ENCODE assay signal across 17 cellular contexts in the genomic region with DNA sequence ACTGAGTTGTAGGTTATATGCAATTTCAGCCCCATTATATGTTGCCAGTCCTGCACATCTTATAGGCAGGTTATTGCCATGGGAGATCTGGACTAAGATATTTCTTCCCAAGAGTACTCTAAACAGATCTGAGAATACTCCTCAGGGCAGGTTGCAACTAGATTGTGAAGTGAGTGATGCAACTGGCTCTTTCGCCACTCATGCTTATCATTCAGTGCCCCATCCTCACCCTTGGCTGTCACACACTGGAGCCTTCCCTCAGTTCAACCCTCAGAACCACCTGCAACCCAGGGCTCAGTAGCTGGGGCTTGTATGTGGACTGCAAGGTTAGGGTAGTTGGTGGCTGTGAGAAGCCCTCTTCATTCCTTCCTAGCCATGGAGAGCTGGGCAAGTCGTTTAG. TPM values are rescaled to one million over a fixed set of nuclear protein-coding genes. Genes with fewer than 3 reads are reported as not detected.
DNase-seq lines count a peak whose midpoint lies in the region; ATAC-seq and TF ChIP-seq lines count a peak whose summit lies in the region.
"Had no signal": no experiment of that assay in that cellular context is flagged by ENCODE, and none has a peak within 500 bp of the region (broad histone marks: within the 10 kb centered on the region; RNA-seq: fewer than 3 reads in every experiment).

No MANE protein-coding gene starts in this region.

- H3K9me3 Mint-ChIP-seq in nephron = no peaks in the 10 kb centered on the region

- H3K4me1 Mint-ChIP-seq in nephron = peaks cover 35% of the 10 kb centered on the region
- H3K4me1 Mint-ChIP-seq: CD4-positive, CD25-positive, alpha-beta regulatory T cell had no signal

- H3K27ac Mint-ChIP-seq in nephron = peak overlapping the region in 2 of 3 experiments; percentile 62 to 73
- H3K27ac Mint-ChIP-seq: CD4-positive, CD25-positive, alpha-beta regulatory T cell had no signal

- no peaks in the 10 kb centered on the region for H3K27me3 Mint-ChIP-seq in nephron (ENCODE audit: low read depth)

- peaks cover 8% of the 10 kb centered on the region for H3K27me3 ChIP-seq in mammary epithelial cell (ENCODE audit: insufficient read depth, low read length)
- H3K27me3 ChIP-seq: MG63 had no signal

- H4K20me1 ChIP-seq in mammary epithelial cell (ENCODE audit: insufficient read depth, low read length) = no peaks in the 10 kb centered on the region

- no peaks in the 10 kb centered on the region for H3K9me3 ChIP-seq in mammary epithelial cell (replicated peaks; ENCODE audit: insufficient read depth, low read length)
- H3K9me3 ChIP-seq: MG63 had no signal

- H3K4me2 ChIP-seq in mammary epithelial cell (ENCODE audit: insufficient read depth, low read depth, low read length) = no peak overlapping the region
- H3K4me2 ChIP-seq: KMS-11 had no signal

- H3K27ac ChIP-seq in mammary epithelial cell (ENCODE audit: insufficient read depth, low read depth, low read length) = no peak overlapping the region
- H3K27ac ChIP-seq in RWPE1 = no peak overlapping the region
- H3K27ac ChIP-seq: GM23248, KMS-11 had no signal

- BruUV-seq in mammary epithelial cell (replicated peaks; lab: Mats Ljungman, UMichigan) = no TSS peak

- no peaks in the 10 kb centered on the region for H3K79me2 ChIP-seq in mammary epithelial cell (ENCODE audit: insufficient read depth, low read length)

- H2AFZ ChIP-seq in mammary epithelial cell (ENCODE audit: low read depth, low read length) = no peak overlapping the region
- H2AFZ ChIP-seq: GM23248 had no signal

- peak; percentile 30 to 52 for ATAC-seq in left cardiac atrium
- no peak for ATAC-seq in Right ventricle myocardium inferior
- ATAC-seq in GM19023 (IDR thresholded peaks at IDR 0.05; ENCODE audit: unreplicated experiment) = no peak
- ATAC-seq: SK-N-SH treated with all-trans-retinoic acid at 6 μM for 48 hours had no signal

- WGBS in mammary epithelial cell (ENCODE audit: low coverage, missing lambda C conversion rate) = 62% methylated on average over 2 of the region's 2 CpGs

- TF ChIP-seq POLR2A in NB4 (IDR thresholded peaks at IDR 0.05; ENCODE audit: extremely low read depth, insufficient read length) = no peak

- no peak overlapping the region for H3K4me3 Mint-ChIP-seq in nephron
- H3K4me3 Mint-ChIP-seq: CD4-positive, CD25-positive, alpha-beta regulatory T cell had no signal

- in situ Hi-C loops in mammary epithelial cell (cut with MboI; ENCODE audit: low sequenced_read_pairs in 2 of 2) = no loop called here

- no peaks in the 10 kb centered on the region for H3K4me1 ChIP-seq in mammary epithelial cell (ENCODE audit: insufficient read depth, low read length)

- intact Hi-C loops in left cardiac atrium (cut with DNase I) (no loop called here), Right ventricle myocardium inferior (cut with DNase I) (no loop called here), mammary epithelial cell (cut with micrococcal nuclease) (no loop called here)

- H3K36me3 ChIP-seq in mammary epithelial cell (ENCODE audit: insufficient read depth, low read length) = no peaks in the 10 kb centered on the region
- H3K36me3 ChIP-seq: MG63 had no signal

- H3K36me3 Mint-ChIP-seq in nephron (ENCODE audit: low read depth) = peaks cover 4% of the 10 kb centered on the region
- H3K36me3 Mint-ChIP-seq: CD4-positive, CD25-positive, alpha-beta regulatory T cell had no signal

- no peak for TF ChIP-seq CTCF in NB4 (IDR thresholded peaks at IDR 0.05; ENCODE audit: low read depth, low read length)
- no peak for TF ChIP-seq CTCF in mammary epithelial cell (conservative IDR thresholded peaks at IDR 0.05 in 1 of 2, IDR thresholded peaks at IDR 0.05 in 1 of 2; ENCODE audit: extremely low read depth in 1 of 2, insufficient read depth in 1 of 2, low read depth in 1 of 2, low read length in 2 of 2)
- TF ChIP-seq CTCF in nephron (IDR thresholded peaks at IDR 0.05; ENCODE audit: unreplicated experiment in 3 of 3) = no peak
- TF ChIP-seq CTCF in RWPE1 (conservative IDR thresholded peaks at IDR 0.05; ENCODE audit: low read depth) = no peak

- H3K9ac ChIP-seq in mammary epithelial cell (ENCODE audit: insufficient read depth, low read length) = no peak overlapping the region
- H3K9ac ChIP-seq: GM23248, KMS-11 had no signal

- no peak for DNase-seq in left cardiac atrium
- no peak for DNase-seq in Right ventricle myocardium inferior (ENCODE audit: missing footprints)
- peak; percentile 74 for DNase-seq in NB4 (ENCODE audit: low read depth)
- peak; percentile 25 for DNase-seq in mammary epithelial cell
- DNase-seq in RWPE1 (ENCODE audit: low spot score) = no peak
- no peak for DNase-seq in SK-N-DZ (ENCODE audit: low spot score)
- DNase-seq: ACHN; CD4-positive, CD25-positive, alpha-beta regulatory T cell; GM23248; MG63; NCI-H1417 treated with DMSO at 0.1 percent for 48 hours; NCI-H2029; NCI-H524 had no signal

- CTCF ChIA-PET in mammary epithelial cell (lab: Charles Lee; ENCODE audit: low non-redundant PET) (no interaction called here), RWPE1 (lab: Yijun Ruan, JAX) (interaction anchor here (0.7 kb wide), 1 partner anchor 94 kb away, joined by 4 read pairs; no protein-coding TSS in a partner anchor)

- POLR2A ChIA-PET in RWPE1 (lab: Yijun Ruan, JAX; ENCODE audit: low non-redundant PET) = no interaction called here

- dilution Hi-C loops in mammary epithelial cell (cut with HindIII; ENCODE audit: low sequenced_read_pairs) = no loop called here

- H3K4me3 ChIP-seq in NB4 (ENCODE audit: low read depth, low read length) (no peak overlapping the region), mammary epithelial cell (replicated peaks in 1 of 3; ENCODE audit: insufficient read depth in 1 of 3, low read depth in 2 of 3, low read length in 3 of 3) (no peak overlapping the region)
- H3K4me3 ChIP-seq: GM23248, MG63 had no signal

RNA-seq across cellular contexts. Expression of a gene that starts 14.1 kb away (rescaled TPM):
- total RNA-seq in left cardiac atrium = 10 to 100 TPM; 11.8 to 12.6 TPM
- total RNA-seq in Right ventricle myocardium inferior = 6.6 TPM
- under 1 TPM; under 0.01 to 0.19 TPM for total RNA-seq in mammary epithelial cell
- 0.05 TPM for polyA plus RNA-seq in mammary epithelial cell
- polyA minus RNA-seq in mammary epithelial cell = not detected
- 1.3 and 1.4 TPM in 2 replicates for polyA plus RNA-seq in SK-N-DZ (2014; cell fraction: cytosol; rRNA removed)
- polyA plus RNA-seq in SK-N-DZ (2014; cell fraction: nucleus; rRNA removed) = 2.2 and 2.9 TPM in 2 replicates
- polyA plus RNA-seq: CD4-positive, CD25-positive, alpha-beta regulatory T cell; GM23248 had no signal

RNA-seq across cellular contexts. Expression of a gene that starts 28.6 kb away (rescaled TPM):
- 10 to 100 TPM; 15.7 to 19.3 TPM for total RNA-seq in left cardiac atrium
- 18.6 TPM for total RNA-seq in Right ventricle myocardium inferior
- 10 to 100 TPM; 50.3 to 65.3 TPM for total RNA-seq in mammary epithelial cell
- polyA plus RNA-seq in mammary epithelial cell = 29.2 TPM
- 72.6 TPM for polyA minus RNA-seq in mammary epithelial cell
- 27.8 and 36.2 TPM in 2 replicates for polyA plus RNA-seq in SK-N-DZ (2014; cell fraction: cytosol; rRNA removed)
- 35.1 and 36.6 TPM in 2 replicates for polyA plus RNA-seq in SK-N-DZ (2014; cell fraction: nucleus; rRNA removed)

Comparison
In these comparisons a context has a peak if more than half of its experiments do, and no peak if none do; other contexts are left out.
1. ATAC-seq: peak in left cardiac atrium (2 of 2); none in Right ventricle myocardium inferior (single experiment) and GM19023 (single experiment).
2. DNase-seq: peak in NB4 (single experiment) and mammary epithelial cell (single experiment); none in left cardiac atrium (single experiment), Right ventricle myocardium inferior (single experiment), RWPE1 (single experiment) and SK-N-DZ (single experiment).